8 cellular contexts compared by ENCODE assay signal in the genomic region with DNA sequence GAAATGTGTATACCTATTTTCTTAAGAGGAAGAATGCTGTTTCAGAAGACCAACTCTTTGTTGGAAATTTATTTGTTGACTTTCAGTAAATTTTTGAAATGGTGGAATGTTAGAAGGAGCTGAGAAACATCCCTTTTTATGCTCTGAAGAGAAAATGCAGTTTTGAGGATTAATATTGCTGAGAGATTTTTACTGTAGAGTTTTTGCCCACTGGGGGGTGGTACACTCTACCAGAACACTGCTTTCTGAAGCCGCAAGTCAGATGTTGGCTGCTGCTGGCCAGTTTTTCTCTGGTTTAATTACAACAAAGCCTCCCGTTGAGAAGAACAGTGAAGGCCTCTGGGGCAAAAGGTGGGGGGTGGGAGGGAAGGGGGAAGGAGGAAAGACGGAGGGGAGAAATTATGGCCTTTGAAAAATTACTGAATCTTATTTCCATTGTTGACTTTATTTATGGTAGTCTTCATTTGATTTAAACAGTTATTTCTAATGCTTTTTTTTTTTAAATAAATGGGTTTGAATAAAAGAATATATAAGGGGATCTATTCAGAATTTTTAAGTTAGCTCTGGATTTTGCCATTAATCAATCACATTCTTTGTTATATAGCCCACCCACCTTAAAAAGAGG. TPM values are rescaled to one million over a fixed set of nuclear protein-coding genes. Genes with fewer than 3 reads are reported as not detected.
DNase-seq lines count a peak whose midpoint lies in the region; ATAC-seq and TF ChIP-seq lines count a peak whose summit lies in the region.

No MANE protein-coding gene starts in this region.

- no peaks in the 10 kb centered on the region for H3K9me3 Mint-ChIP-seq in activated T-helper 1 cell treated with anti-CD3 and anti-CD28 coated beads, Interleukin-12 subunit alpha, Interleukin-12 subunit beta, Interleukin-2, Interleukin-4 antibody, amounts not matched to agents 30 ng/mL and 10 ng/mL and 1 ng/mL, durations not matched to agents 14 hours and 24 hours and 36 hours

- POLR2A ChIA-PET in PC-9 (lab: Charles Lee; ENCODE audit: unreplicated experiment), result interaction anchor here (0.6 kb wide), 1 partner anchor 29 kb away, joined by 5 read pairs; no protein-coding TSS in a partner anchor

- H3K4me3 Mint-ChIP-seq in activated T-helper 1 cell treated with anti-CD3 and anti-CD28 coated beads, Interleukin-12 subunit alpha, Interleukin-12 subunit beta, Interleukin-2, Interleukin-4 antibody, amounts not matched to agents 30 ng/mL and 10 ng/mL and 1 ng/mL, durations not matched to agents 14 hours and 24 hours and 36 hours, result no peak overlapping the region

- no peaks in the 10 kb centered on the region for H3F3A ChIP-seq in PC-9 (ENCODE audit: insufficient read depth, low read depth)

- no TSS peak for BruUV-seq in PC-9 (replicated peaks; lab: Mats Ljungman, UMichigan)

- intact Hi-C loops in right cardiac atrium (cut with DNase I) (no loop called here), heart right ventricle (cut with DNase I) (no loop called here), PC-9 (cut with micrococcal nuclease; ENCODE audit: unreplicated experiment) (loop anchor here (10.0 kb wide), 1 partner anchor 250 kb away; no protein-coding TSS in a partner anchor)
- intact Hi-C loops in activated T-helper 1 cell treated with anti-CD3 and anti-CD28 coated beads, Interleukin-12 subunit alpha, Interleukin-12 subunit beta, Interleukin-2, Interleukin-4 antibody, amounts not matched to agents 30 ng/mL and 10 ng/mL and 1 ng/mL, durations not matched to agents 14 hours and 24 hours and 36 hours (cut with micrococcal nuclease), result no loop called here

- WGBS in right cardiac atrium, result 22% methylated on average over 3 of the region's 3 CpGs
- WGBS in heart right ventricle, 2 donors, result 16 to 20% methylated on average over 3 of the region's 3 CpGs

- H3K9ac ChIP-seq in rectal smooth muscle tissue (ENCODE audit: low read length), result no peak overlapping the region

- no peaks in the 10 kb centered on the region for H3K36me3 Mint-ChIP-seq in activated T-helper 1 cell treated with anti-CD3 and anti-CD28 coated beads, Interleukin-12 subunit alpha, Interleukin-12 subunit beta, Interleukin-2, Interleukin-4 antibody, amounts not matched to agents 30 ng/mL and 10 ng/mL and 1 ng/mL, durations not matched to agents 14 hours and 24 hours and 36 hours (ENCODE audit: low read depth)

- H2AFZ ChIP-seq in PC-9, result no peak overlapping the region

- H3K27ac Mint-ChIP-seq in activated T-helper 1 cell treated with anti-CD3 and anti-CD28 coated beads, Interleukin-12 subunit alpha, Interleukin-12 subunit beta, Interleukin-2, Interleukin-4 antibody, amounts not matched to agents 30 ng/mL and 10 ng/mL and 1 ng/mL, durations not matched to agents 14 hours and 24 hours and 36 hours, result no peak overlapping the region

- H3K27ac ChIP-seq in right cardiac atrium (ENCODE audit: low read length), result no peak overlapping the region
- no peak overlapping the region for H3K27ac ChIP-seq in heart right ventricle
- H3K27ac ChIP-seq in PC-9, result no peak overlapping the region
- H3K27ac ChIP-seq in rectal smooth muscle tissue (ENCODE audit: low read depth, low read length), result peak overlapping the region; percentile 3

- H3K27me3 ChIP-seq in right cardiac atrium (ENCODE audit: control insufficient read depth, insufficient read depth) (no peaks in the 10 kb centered on the region), heart right ventricle (no peaks in the 10 kb centered on the region), PC-9 (ENCODE audit: insufficient read depth, low read depth) (no peaks in the 10 kb centered on the region), rectal smooth muscle tissue (ENCODE audit: control insufficient read depth, insufficient read depth, low read length) (no peaks in the 10 kb centered on the region)

- CTCF ChIA-PET in PC-9 (lab: Charles Lee), result interaction anchor here (0.6 kb wide), 1 partner anchor 160 kb away, joined by 3 read pairs; no protein-coding TSS in a partner anchor

- H3K36me3 ChIP-seq in heart right ventricle (no peaks in the 10 kb centered on the region), PC-9 (ENCODE audit: low read depth) (no peaks in the 10 kb centered on the region), rectal smooth muscle tissue (ENCODE audit: control insufficient read depth, insufficient read depth, low read length) (no peaks in the 10 kb centered on the region)

- H3K9me2 ChIP-seq in PC-9 (ENCODE audit: insufficient read depth), result no peaks in the 10 kb centered on the region

- no peaks in the 10 kb centered on the region for H3K79me2 ChIP-seq in PC-9 (ENCODE audit: low read depth)

- TF ChIP-seq CTCF in heart right ventricle (IDR thresholded peaks at IDR 0.05), result peak in 3 of 9 donors; percentile 11 to 28 (median 20)
- peak; percentile 34 for TF ChIP-seq CTCF in PC-9 (conservative IDR thresholded peaks at IDR 0.05)

- ATAC-seq in right cardiac atrium (peak in 1 of 2 donors; percentile 49), heart right ventricle (no peak), HG02970 (IDR thresholded peaks at IDR 0.05; ENCODE audit: low FRiP score, unreplicated experiment) (no peak)

- H3K4me3 ChIP-seq in right cardiac atrium (ENCODE audit: low read length), result no peak overlapping the region
- H3K4me3 ChIP-seq in heart right ventricle, result no peak overlapping the region
- no peak overlapping the region for H3K4me3 ChIP-seq in PC-9
- peak overlapping the region; percentile 32 for H3K4me3 ChIP-seq in rectal smooth muscle tissue (ENCODE audit: low read length)

- peak overlapping the region; percentile 42; the same call in 1 of the 2 replicates for H3K4me2 ChIP-seq in PC-9

- H3K4me1 ChIP-seq in right cardiac atrium (ENCODE audit: control insufficient read depth, insufficient read depth, low read length) (no peaks in the 10 kb centered on the region), heart right ventricle (peaks cover 0 to 6% (median 0%) of the 10 kb centered on the region in 9 donors), PC-9 (replicated peaks; ENCODE audit: insufficient read depth) (0 out of 2 replicates have a peak, but pooled peaks cover 4% of the 10 kb centered on the region), rectal smooth muscle tissue (ENCODE audit: control insufficient read depth, insufficient read depth, low read length) (peaks cover 2% of the 10 kb centered on the region)

- no peaks in the 10 kb centered on the region for H3K4me1 Mint-ChIP-seq in activated T-helper 1 cell treated with anti-CD3 and anti-CD28 coated beads, Interleukin-12 subunit alpha, Interleukin-12 subunit beta, Interleukin-2, Interleukin-4 antibody, amounts not matched to agents 30 ng/mL and 10 ng/mL and 1 ng/mL, durations not matched to agents 14 hours and 24 hours and 36 hours (ENCODE audit: low read depth)

- H3K27me3 Mint-ChIP-seq in activated T-helper 1 cell treated with anti-CD3 and anti-CD28 coated beads, Interleukin-12 subunit alpha, Interleukin-12 subunit beta, Interleukin-2, Interleukin-4 antibody, amounts not matched to agents 30 ng/mL and 10 ng/mL and 1 ng/mL, durations not matched to agents 14 hours and 24 hours and 36 hours (ENCODE audit: insufficient read depth), result no peaks in the 10 kb centered on the region

- H3K9me3 ChIP-seq in right cardiac atrium (ENCODE audit: control insufficient read depth, low read length) (no peaks in the 10 kb centered on the region), heart right ventricle (no peaks in the 10 kb centered on the region), PC-9 (ENCODE audit: insufficient read depth, low read depth) (no peaks in the 10 kb centered on the region)

- no peaks in the 10 kb centered on the region for H4K20me1 ChIP-seq in PC-9 (ENCODE audit: insufficient read depth)

- DNase-seq in right cardiac atrium (peak in 2 of 3 donors; percentile 13 to 38), heart right ventricle (no peak), PC-9 (no peak), fibroblast of the conjunctiva (ENCODE audit: low read depth) (peak; percentile 80)
- no peak for DNase-seq in stimulated activated naive CD4-positive, alpha-beta T cell treated with Interleukin-2 at 50 U/mL for 16 hours (lab: John Stamatoyannopoulos, UW)
- no peak for DNase-seq in activated T-helper 1 cell treated with anti-CD3 and anti-CD28 coated beads, Interleukin-12 subunit alpha, Interleukin-12 subunit beta, Interleukin-2, Interleukin-4 antibody, amounts not matched to agents 30 ng/mL and 10 ng/mL and 1 ng/mL, durations not matched to agents 14 hours and 24 hours and 36 hours (ENCODE audit: low spot score)

RNA-seq across cellular contexts. Expression of gene FLRT3, which starts 3.0 kb away (rescaled TPM):
- 1 to 10 TPM in 1 of 4 donors, under 1 TPM in 3; 0.29 to 1.1 (median 0.78) TPM for total RNA-seq in right cardiac atrium
- polyA plus RNA-seq in right cardiac atrium, result 0.23 TPM
- total RNA-seq in heart right ventricle, result under 1 TPM; 0.07 to 0.64 (median 0.26) TPM
- polyA plus RNA-seq in heart right ventricle, result under 1 TPM; 0.04 to 0.07 TPM
- total RNA-seq in PC-9 (2021), result 0.70 and 0.95 TPM in 2 replicates
- total RNA-seq in activated T-helper 1 cell treated with anti-CD3 and anti-CD28 coated beads, Interleukin-12 subunit alpha, Interleukin-12 subunit beta, Interleukin-2, Interleukin-4 antibody, amounts not matched to agents 30 ng/mL and 10 ng/mL and 1 ng/mL, durations not matched to agents 14 hours and 24 hours and 36 hours, result not detected in 2 replicates

Comparison
In these comparisons a context has a peak if more than half of its experiments do, and no peak if none do; other contexts are left out.
1. DNase-seq: peak in right cardiac atrium (2 of 3) and fibroblast of the conjunctiva (single experiment); none in heart right ventricle (0 of 2), PC-9 (0 of 2), stimulated activated naive CD4-positive, alpha-beta T cell treated with Interleukin-2 at 50 U/mL for 16 hours (single experiment) and activated T-helper 1 cell treated with anti-CD3 and anti-CD28 coated beads, Interleukin-12 subunit alpha, Interleukin-12 subunit beta, Interleukin-2, Interleukin-4 antibody, amounts not matched to agents 30 ng/mL and 10 ng/mL and 1 ng/mL, durations not matched to agents 14 hours and 24 hours and 36 hours (single experiment).